ENCODE assay signal across 15 cellular contexts in genomic region chr9:4833781-4834560, GRCh38. TPM values are rescaled to one million over a fixed set of nuclear protein-coding genes. Genes with fewer than 3 reads are reported as not detected.
DNase-seq lines count a peak whose midpoint lies in the region; ATAC-seq and TF ChIP-seq lines count a peak whose summit lies in the region.
"Had no signal": no experiment of that assay in that cellular context is flagged by ENCODE, and none has a peak within 500 bp of the region (broad histone marks: within the 10 kb centered on the region; RNA-seq: fewer than 3 reads in every experiment).

No MANE protein-coding gene starts in this region.

- TF ChIP-seq POLR2A in breast epithelium (IDR thresholded peaks at IDR 0.05) = no peak

- no TSS peak for BruUV-seq in MCF 10A (replicated peaks; lab: Mats Ljungman, UMichigan)

- H3K9me3 ChIP-seq in breast epithelium (no peaks in the 10 kb centered on the region), adipocyte (ENCODE audit: control insufficient read depth, low read length) (no peaks in the 10 kb centered on the region)
- no peaks in the 10 kb centered on the region for H3K9me3 ChIP-seq in CD4-positive, alpha-beta T cell (ENCODE audit: control insufficient read depth, low read length)
- H3K9me3 ChIP-seq: BLaER1, heart right ventricle, lower lobe of right lung had no signal

- POLR2A ChIA-PET in MCF 10A (lab: Yijun Ruan, JAX) = interaction anchor here (1.0 to 1.8 kb wide), 4 partner anchors 40 to 153 kb away, joined by 3 to 13 read pairs (median 6); partner anchors contain the start of gene RCL1
- POLR2A ChIA-PET in CD4-positive, alpha-beta T cell (lab: Charles Lee) = no interaction called here

- H3K27me3 ChIP-seq in breast epithelium (no peaks in the 10 kb centered on the region), adipocyte (replicated peaks; ENCODE audit: control insufficient read depth, insufficient read depth, low read length) (no peaks in the 10 kb centered on the region)
- H3K27me3 ChIP-seq in CD4-positive, alpha-beta T cell (ENCODE audit: control insufficient read depth, insufficient read depth, low read length) = no peaks in the 10 kb centered on the region
- H3K27me3 ChIP-seq: BLaER1, heart right ventricle had no signal

- no peak overlapping the region for H3K27ac ChIP-seq in breast epithelium
- no peak overlapping the region for H3K27ac ChIP-seq in CD4-positive, alpha-beta T cell (ENCODE audit: low read depth, low read length)
- H3K27ac ChIP-seq: BLaER1, lower lobe of right lung, SK-N-MC had no signal

- H3K4me1 ChIP-seq in breast epithelium (peaks cover 0 to 4% of the 10 kb centered on the region in 2 donors), adipocyte (ENCODE audit: control insufficient read depth, insufficient read depth, low read length) (peaks cover 71% of the 10 kb centered on the region)

- intact Hi-C loops in MCF 10A (cut with micrococcal nuclease) = loop anchor here (5.0 kb wide), 2 partner anchors 42 to 153 kb away; partner anchors contain the start of genes JAK2 and RCL1
- intact Hi-C loops in breast epithelium (cut with DNase I; ENCODE audit: low total_unique reads) = no loop called here
- intact Hi-C loops in CD4-positive, alpha-beta T cell (cut with DNase I, micrococcal nuclease) = no loop called here

- no peak overlapping the region for H3K9ac ChIP-seq in adipocyte (ENCODE audit: low read length)
- H3K9ac ChIP-seq: BLaER1 had no signal

- H3K27me3 Mint-ChIP-seq in MCF 10A (ENCODE audit: insufficient read depth, unreplicated experiment) = no peaks in the 10 kb centered on the region
- no peaks in the 10 kb centered on the region for H3K27me3 Mint-ChIP-seq in CD4-positive, alpha-beta T cell
- H3K27me3 Mint-ChIP-seq: activated naive CD8-positive, alpha-beta T cell treated with anti-CD3 and anti-CD28 coated beads, Interleukin-2, amount 10 ng/mL, durations not matched to agents 7 days and 5 days had no signal

- CTCF ChIA-PET in MCF 10A (lab: Yijun Ruan, JAX) = interaction anchor here (0.9 to 4.1 kb wide), 4 partner anchors 40 to 154 kb away, joined by 3 to 21 read pairs (median 6); no protein-coding TSS in a partner anchor
- CTCF ChIA-PET in CD4-positive, alpha-beta T cell (lab: Charles Lee) = no interaction called here

- no peak for ATAC-seq in CD4-positive, alpha-beta T cell (ENCODE audit: poor library complexity)

- TF ChIP-seq CTCF in MCF 10A (IDR thresholded peaks at IDR 0.05; ENCODE audit: unreplicated experiment) = no peak
- no peak for TF ChIP-seq CTCF in breast epithelium (IDR thresholded peaks at IDR 0.05)
- no peak for TF ChIP-seq CTCF in foreskin fibroblast (IDR thresholded peaks at IDR 0.05; ENCODE audit: low read depth, low read length)
- no peak for TF ChIP-seq CTCF in CD4-positive, alpha-beta T cell (IDR thresholded peaks at IDR 0.05)

- no peak overlapping the region for H3K4me3 ChIP-seq in breast epithelium
- peak overlapping the region; percentile 18 for H3K4me3 ChIP-seq in adipocyte (ENCODE audit: low read length)
- no peak overlapping the region for H3K4me3 ChIP-seq in foreskin fibroblast (ENCODE audit: low read depth in 1 of 2, low read length in 2 of 2)
- H3K4me3 ChIP-seq: BLaER1, heart right ventricle, lower lobe of right lung, SK-N-MC had no signal

- H3K9me3 Mint-ChIP-seq in MCF 10A (ENCODE audit: unreplicated experiment) = no peaks in the 10 kb centered on the region
- no peaks in the 10 kb centered on the region for H3K9me3 Mint-ChIP-seq in CD4-positive, alpha-beta T cell
- H3K9me3 Mint-ChIP-seq: activated naive CD8-positive, alpha-beta T cell treated with anti-CD3 and anti-CD28 coated beads, Interleukin-2, amount 10 ng/mL, durations not matched to agents 7 days and 5 days had no signal

- peak; percentile 22 for DNase-seq in MCF 10A (ENCODE audit: unreplicated experiment)
- DNase-seq in breast epithelium (ENCODE audit: low spot score in 2 of 2) = no peak
- DNase-seq in adipocyte (ENCODE audit: low read depth) = peak; percentile 39
- peak; percentile 63 to 73 for DNase-seq in foreskin fibroblast
- DNase-seq in islet precursor cell = no peak
- no peak for DNase-seq in ureter (ENCODE audit: low spot score)
- DNase-seq in activated effector memory CD4-positive, alpha-beta T cell treated with Interleukin-2 at 50 U/mL for 16 hours = no peak
- DNase-seq in CD4-positive, alpha-beta T cell = no peak
- DNase-seq: activated CD4-positive, alpha-beta T cell treated with anti-CD3 and anti-CD28 coated beads for 1 hour; activated naive CD8-positive, alpha-beta T cell treated with anti-CD3 and anti-CD28 coated beads, Interleukin-2, amount 10 ng/mL, durations not matched to agents 7 days and 5 days; heart right ventricle; lower lobe of right lung; NCI-H2029 had no signal

- H3K36me3 ChIP-seq in breast epithelium (no peaks in the 10 kb centered on the region), adipocyte (ENCODE audit: control insufficient read depth, insufficient read depth, low read length, severe bottlenecking) (no peaks in the 10 kb centered on the region)

- H3K36me3 Mint-ChIP-seq in MCF 10A (ENCODE audit: insufficient read depth, unreplicated experiment) = peaks cover 27% of the 10 kb centered on the region
- H3K36me3 Mint-ChIP-seq in CD4-positive, alpha-beta T cell (ENCODE audit: low read depth) = peaks cover 55% of the 10 kb centered on the region

- H3K27ac Mint-ChIP-seq in MCF 10A (ENCODE audit: low read depth, unreplicated experiment) = peak overlapping the region; percentile 93
- no peak overlapping the region for H3K27ac Mint-ChIP-seq in CD4-positive, alpha-beta T cell

- no peak overlapping the region for H3K4me3 Mint-ChIP-seq in MCF 10A (ENCODE audit: unreplicated experiment)
- no peak overlapping the region for H3K4me3 Mint-ChIP-seq in CD4-positive, alpha-beta T cell
- H3K4me3 Mint-ChIP-seq: activated naive CD8-positive, alpha-beta T cell treated with anti-CD3 and anti-CD28 coated beads, Interleukin-2, amount 10 ng/mL, durations not matched to agents 7 days and 5 days had no signal

- H3K4me1 Mint-ChIP-seq in MCF 10A (ENCODE audit: insufficient read depth, unreplicated experiment) = peaks cover 39% of the 10 kb centered on the region
- no peaks in the 10 kb centered on the region for H3K4me1 Mint-ChIP-seq in CD4-positive, alpha-beta T cell (ENCODE audit: low read depth)

RNA-seq across cellular contexts. Expression of gene RCL1, which starts 41.2 kb away (rescaled TPM):
- total RNA-seq in MCF 10A (2022) (20.2 and 27.8 TPM in 2 replicates), breast epithelium (100 to 1,000 TPM in 1 of 3 donors, 10 to 100 TPM in 2; 41.3 to 111 (median 46.7) TPM), ureter (35.1 TPM)
- 10 to 100 TPM; 33.8 to 35.5 TPM for total RNA-seq in CD4-positive, alpha-beta T cell

Comparison
In these comparisons a context has a peak if more than half of its experiments do, and no peak if none do; other contexts are left out.
1. DNase-seq: peak in MCF 10A (single experiment), adipocyte (single experiment) and foreskin fibroblast (2 of 2); none in breast epithelium (0 of 2), islet precursor cell (single experiment), ureter (single experiment), activated effector memory CD4-positive, alpha-beta T cell treated with Interleukin-2 at 50 U/mL for 16 hours (single experiment) and CD4-positive, alpha-beta T cell (0 of 10).